ENCODE assay signal across 24 cellular contexts in the genomic region with DNA sequence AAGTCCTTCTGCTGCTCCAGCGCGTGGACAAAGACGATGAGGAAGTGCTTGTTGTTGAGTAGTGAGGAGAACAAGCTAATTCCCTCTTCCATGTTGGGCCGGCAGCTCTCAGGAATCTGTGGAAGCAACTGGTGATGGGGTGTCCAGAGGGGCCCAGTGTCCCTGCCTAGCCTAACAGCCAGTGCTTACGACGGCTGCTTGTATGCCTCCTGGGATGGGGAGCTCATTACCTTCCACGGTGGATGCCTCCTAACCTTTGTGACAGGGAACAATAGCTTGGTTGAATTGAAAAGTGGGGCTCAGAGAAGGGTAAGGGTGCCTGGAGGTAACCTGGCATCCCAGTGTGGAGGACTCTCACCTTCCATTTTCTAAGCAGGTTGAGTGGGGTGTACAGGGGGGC. TPM values are rescaled to one million over a fixed set of nuclear protein-coding genes. Genes with fewer than 3 reads are reported as not detected.
DNase-seq lines count a peak whose midpoint lies in the region; ATAC-seq and TF ChIP-seq lines count a peak whose summit lies in the region.
"Had no signal": no experiment of that assay in that cellular context is flagged by ENCODE, and none has a peak within 500 bp of the region (broad histone marks: within the 10 kb centered on the region; RNA-seq: fewer than 3 reads in every experiment).

No MANE protein-coding gene starts in this region.

- H3K4me3 ChIP-seq in mammary epithelial cell (replicated peaks in 1 of 3; ENCODE audit: insufficient read depth in 1 of 3, low read depth in 2 of 3, low read length in 3 of 3): no peak overlapping the region
- H3K4me3 ChIP-seq: SJSA1 had no signal

- ATAC-seq in T-helper 17 cell (no peak), HG02759 (IDR thresholded peaks at IDR 0.05; ENCODE audit: unreplicated experiment) (no peak)
- no peak for ATAC-seq in effector memory CD8-positive, alpha-beta T cell (replicated peaks)
- ATAC-seq in stimulated activated effector memory CD8-positive, alpha-beta T cell treated with anti-CD3 and anti-CD28 coated beads, Interleukin-12 subunit alpha, Interleukin-12 subunit beta, amount 100 ng/mL, for 72 hours: no peak

- no peaks in the 10 kb centered on the region for H3K27me3 ChIP-seq in mammary epithelial cell (ENCODE audit: insufficient read depth, low read length)
- H3K27me3 ChIP-seq: SJSA1 had no signal

- no peaks in the 10 kb centered on the region for H3K79me2 ChIP-seq in mammary epithelial cell (ENCODE audit: insufficient read depth, low read length)

- H3K4me1 Mint-ChIP-seq in T-helper 17 cell: peaks cover under 1% of the 10 kb centered on the region
- peaks cover 36 to 42% of the 10 kb centered on the region in 2 donors for H3K4me1 Mint-ChIP-seq in effector memory CD8-positive, alpha-beta T cell (ENCODE audit: low read depth in 2 of 2)
- peaks cover 45% of the 10 kb centered on the region for H3K4me1 Mint-ChIP-seq in stimulated activated effector memory CD8-positive, alpha-beta T cell treated with anti-CD3 and anti-CD28 coated beads, Interleukin-12 subunit alpha, Interleukin-12 subunit beta, amount 100 ng/mL, for 72 hours

- in situ Hi-C loops in mammary epithelial cell (cut with MboI; ENCODE audit: low sequenced_read_pairs in 2 of 2): no loop called here

- no TSS peak for BruUV-seq in mammary epithelial cell (replicated peaks; lab: Mats Ljungman, UMichigan)

- H4K20me1 ChIP-seq in mammary epithelial cell (ENCODE audit: insufficient read depth, low read length): no peaks in the 10 kb centered on the region

- H2AFZ ChIP-seq in mammary epithelial cell (ENCODE audit: low read depth, low read length): no peak overlapping the region

- no peak overlapping the region for H3K4me2 ChIP-seq in mammary epithelial cell (ENCODE audit: insufficient read depth, low read depth, low read length)
- H3K4me2 ChIP-seq: KMS-11 had no signal

- peak overlapping the region; percentile 66 for H3K27ac Mint-ChIP-seq in T-helper 17 cell
- H3K27ac Mint-ChIP-seq in effector memory CD8-positive, alpha-beta T cell: peak overlapping the region; percentile 79 to 90
- peak overlapping the region; percentile 48 for H3K27ac Mint-ChIP-seq in stimulated activated effector memory CD8-positive, alpha-beta T cell treated with anti-CD3 and anti-CD28 coated beads, Interleukin-12 subunit alpha, Interleukin-12 subunit beta, amount 100 ng/mL, for 72 hours
- H3K27ac Mint-ChIP-seq: HFFc6 had no signal

- H3K36me3 Mint-ChIP-seq in T-helper 17 cell (ENCODE audit: low read depth): peaks cover 3% of the 10 kb centered on the region
- peaks cover 36% of the 10 kb centered on the region for H3K36me3 Mint-ChIP-seq in effector memory CD8-positive, alpha-beta T cell (ENCODE audit: insufficient read depth)
- peaks cover 50% of the 10 kb centered on the region for H3K36me3 Mint-ChIP-seq in stimulated activated effector memory CD8-positive, alpha-beta T cell treated with anti-CD3 and anti-CD28 coated beads, Interleukin-12 subunit alpha, Interleukin-12 subunit beta, amount 100 ng/mL, for 72 hours

- H3K9me3 ChIP-seq in T-helper 17 cell (ENCODE audit: control insufficient read depth, low read length, poor library complexity, severe bottlenecking): no peaks in the 10 kb centered on the region
- H3K9me3 ChIP-seq in mammary epithelial cell (replicated peaks; ENCODE audit: insufficient read depth, low read length): no peaks in the 10 kb centered on the region
- H3K9me3 ChIP-seq: SJSA1 had no signal

- no peak overlapping the region for H3K9ac ChIP-seq in mammary epithelial cell (ENCODE audit: insufficient read depth, low read length)
- H3K9ac ChIP-seq: KMS-11 had no signal

- dilution Hi-C loops in mammary epithelial cell (cut with HindIII; ENCODE audit: low sequenced_read_pairs): no loop called here

- CTCF ChIA-PET in mammary epithelial cell (lab: Charles Lee; ENCODE audit: low non-redundant PET): interaction anchor here (0.6 kb wide), 1 partner anchor 24 kb away, joined by 4 read pairs; no protein-coding TSS in a partner anchor

- no peaks in the 10 kb centered on the region for H3K27me3 Mint-ChIP-seq in T-helper 17 cell
- no peaks in the 10 kb centered on the region for H3K27me3 Mint-ChIP-seq in effector memory CD8-positive, alpha-beta T cell
- H3K27me3 Mint-ChIP-seq: CD8-positive, alpha-beta memory T cell had no signal

- intact Hi-C loops in mammary epithelial cell (cut with micrococcal nuclease): no loop called here

- DNase-seq in T-helper 17 cell (no peak), COLO668 (lab: John Stamatoyannopoulos, UW; ENCODE audit: unreplicated experiment) (no peak), mammary epithelial cell (no peak), H4 (ENCODE audit: low spot score) (no peak)
- DNase-seq in effector memory CD8-positive, alpha-beta T cell: no peak
- no peak for DNase-seq in stimulated activated effector memory CD8-positive, alpha-beta T cell treated with anti-CD3 and anti-CD28 coated beads, Interleukin-12 subunit alpha, Interleukin-12 subunit beta, amount 100 ng/mL, for 72 hours (ENCODE audit: low spot score in 2 of 2)
- DNase-seq: C1 segment of cervical spinal cord; Calu3; CD8-positive, alpha-beta memory T cell; H9; HFFc6; MM.1S; NCI-H1417; NCI-H1694; NCI-H2029 treated with DMSO at 0.1 percent for 48 hours; NCI-H226; NCI-H510A; NCI-H69; Right ventricle myocardium superior; RPMI8226 had no signal

- H3K4me1 ChIP-seq in mammary epithelial cell (ENCODE audit: insufficient read depth, low read length): peaks cover 5% of the 10 kb centered on the region

- no peak overlapping the region for H3K27ac ChIP-seq in mammary epithelial cell (ENCODE audit: insufficient read depth, low read depth, low read length)
- H3K27ac ChIP-seq: KMS-11, SJSA1 had no signal

- H3K36me3 ChIP-seq in mammary epithelial cell (ENCODE audit: insufficient read depth, low read length): no peaks in the 10 kb centered on the region

- H3K4me3 Mint-ChIP-seq in T-helper 17 cell: no peak overlapping the region
- no peak overlapping the region for H3K4me3 Mint-ChIP-seq in effector memory CD8-positive, alpha-beta T cell
- no peak overlapping the region for H3K4me3 Mint-ChIP-seq in stimulated activated effector memory CD8-positive, alpha-beta T cell treated with anti-CD3 and anti-CD28 coated beads, Interleukin-12 subunit alpha, Interleukin-12 subunit beta, amount 100 ng/mL, for 72 hours
- H3K4me3 Mint-ChIP-seq: H9, HFFc6 had no signal

- WGBS in mammary epithelial cell (ENCODE audit: low coverage, missing lambda C conversion rate): 87% methylated on average over 7 of the region's 7 CpGs

- H3K9me3 Mint-ChIP-seq in effector memory CD8-positive, alpha-beta T cell: no peaks in the 10 kb centered on the region
- H3K9me3 Mint-ChIP-seq in stimulated activated effector memory CD8-positive, alpha-beta T cell treated with anti-CD3 and anti-CD28 coated beads, Interleukin-12 subunit alpha, Interleukin-12 subunit beta, amount 100 ng/mL, for 72 hours: no peaks in the 10 kb centered on the region
- H3K9me3 Mint-ChIP-seq: CD8-positive, alpha-beta memory T cell; H9; HFFc6 had no signal

- TF ChIP-seq CTCF in mammary epithelial cell (conservative IDR thresholded peaks at IDR 0.05 in 1 of 2, IDR thresholded peaks at IDR 0.05 in 1 of 2; ENCODE audit: extremely low read depth in 1 of 2, insufficient read depth in 1 of 2, low read depth in 1 of 2, low read length in 2 of 2): no peak

RNA-seq across cellular contexts. Expression of gene H1-8, which starts 22.9 kb away (rescaled TPM):
- total RNA-seq in T-helper 17 cell (not detected), mammary epithelial cell (not detected)
- polyA plus RNA-seq in mammary epithelial cell: not detected
- polyA minus RNA-seq in mammary epithelial cell: not detected
- not detected in 2 replicates for total RNA-seq in H4 (2014; rRNA removed; shearing (Covaris generic))
- total RNA-seq: A673; Calu3; CD8-positive, alpha-beta memory T cell; H9; HFFc6; Right ventricle myocardium superior; SJSA1 had no signal
- polyA plus RNA-seq: CD8-positive, alpha-beta memory T cell had no signal

RNA-seq across cellular contexts. Expression of gene RHO, which starts 37.5 kb away (rescaled TPM):
- total RNA-seq in T-helper 17 cell: not detected
- total RNA-seq in mammary epithelial cell: not detected
- polyA plus RNA-seq in mammary epithelial cell: not detected
- not detected for polyA minus RNA-seq in mammary epithelial cell
- total RNA-seq in H4 (2014; rRNA removed; shearing (Covaris generic)): not detected in 2 replicates
- total RNA-seq: A673; Calu3; CD8-positive, alpha-beta memory T cell; H9; HFFc6; Right ventricle myocardium superior; SJSA1 had no signal
- polyA plus RNA-seq: CD8-positive, alpha-beta memory T cell had no signal

RNA-seq across cellular contexts. Expression of gene PLXND1, which starts 40.6 kb away (rescaled TPM):
- total RNA-seq in T-helper 17 cell (100 to 1,000 TPM in 1 of 2 donors, 10 to 100 TPM in 1; 78.8 to 152 TPM), mammary epithelial cell (1 to 10 TPM; 2.3 to 2.7 TPM)
- polyA plus RNA-seq in mammary epithelial cell: 0.63 TPM
- polyA minus RNA-seq in mammary epithelial cell: 0.83 TPM
- total RNA-seq in H4 (2014; rRNA removed; shearing (Covaris generic)): 40.4 and 65.3 TPM in 2 replicates

Comparison
In these comparisons a context has a peak if more than half of its experiments do, and no peak if none do; other contexts are left out.
1. RNA of gene PLXND1, which starts 40.6 kb away (total RNA-seq): 78.8 to 152 TPM in T-helper 17 cell and 40.4 to 65.3 TPM in H4; 2.3 to 2.7 TPM in mammary epithelial cell; every median in the first group is over 10 times any median in the second.
2. Peak in every context shown above with its lines, with median percentiles within 50 percentile points of each other: H3K27ac Mint-ChIP-seq.